14 cellular contexts compared by ENCODE assay signal in genomic region chr2:101255501-101255900, GRCh38. TPM values are rescaled to one million over a fixed set of nuclear protein-coding genes. Genes with fewer than 3 reads are reported as not detected.
A peak's percentile ranks its signal among the peaks of the same experiment; 100 is the strongest.
DNase-seq lines count a peak whose midpoint lies in the region; ATAC-seq and TF ChIP-seq lines count a peak whose summit lies in the region.
"Had no signal": no experiment of that assay in that cellular context is flagged by ENCODE, and none has a peak within 500 bp of the region (broad histone marks: within the 10 kb centered on the region; RNA-seq: fewer than 3 reads in every experiment).

No MANE protein-coding gene starts in this region.

- H3K4me1 Mint-ChIP-seq in MCF 10A (ENCODE audit: insufficient read depth, unreplicated experiment) = peaks cover 27% of the 10 kb centered on the region
- H3K4me1 Mint-ChIP-seq in activated CD8-positive, alpha-beta T cell treated with anti-CD3 and anti-CD28 coated beads, Interleukin-2, amount 10 ng/mL, durations not matched to agents 7 days and 5 days (ENCODE audit: low read depth) = peaks cover 57% of the 10 kb centered on the region
- peaks cover 28% of the 10 kb centered on the region for H3K4me1 Mint-ChIP-seq in stimulated activated effector memory CD8-positive, alpha-beta T cell treated with anti-CD3 and anti-CD28 coated beads, Interleukin-12 subunit alpha, Interleukin-12 subunit beta, amount 100 ng/mL, for 72 hours

- H3K27ac Mint-ChIP-seq in MCF 10A (ENCODE audit: low read depth, unreplicated experiment) = peak overlapping the region; percentile 5
- H3K27ac Mint-ChIP-seq in activated CD8-positive, alpha-beta T cell treated with anti-CD3 and anti-CD28 coated beads, Interleukin-2, amount 10 ng/mL, durations not matched to agents 7 days and 5 days = peak overlapping the region; percentile 44
- H3K27ac Mint-ChIP-seq in stimulated activated effector memory CD8-positive, alpha-beta T cell treated with anti-CD3 and anti-CD28 coated beads, Interleukin-12 subunit alpha, Interleukin-12 subunit beta, amount 100 ng/mL, for 72 hours = peak overlapping the region; percentile 85

- peaks cover 46% of the 10 kb centered on the region for H3K36me3 Mint-ChIP-seq in MCF 10A (ENCODE audit: insufficient read depth, unreplicated experiment)
- peaks cover 48% of the 10 kb centered on the region for H3K36me3 Mint-ChIP-seq in activated CD8-positive, alpha-beta T cell treated with anti-CD3 and anti-CD28 coated beads, Interleukin-2, amount 10 ng/mL, durations not matched to agents 7 days and 5 days (ENCODE audit: low read depth)
- peaks cover 72% of the 10 kb centered on the region for H3K36me3 Mint-ChIP-seq in stimulated activated effector memory CD8-positive, alpha-beta T cell treated with anti-CD3 and anti-CD28 coated beads, Interleukin-12 subunit alpha, Interleukin-12 subunit beta, amount 100 ng/mL, for 72 hours

- no peaks in the 10 kb centered on the region for H3K9me3 Mint-ChIP-seq in MCF 10A (ENCODE audit: unreplicated experiment)
- no peaks in the 10 kb centered on the region for H3K9me3 Mint-ChIP-seq in activated CD8-positive, alpha-beta T cell treated with anti-CD3 and anti-CD28 coated beads, Interleukin-2, amount 10 ng/mL, durations not matched to agents 7 days and 5 days (ENCODE audit: insufficient read depth)
- H3K9me3 Mint-ChIP-seq in stimulated activated effector memory CD8-positive, alpha-beta T cell treated with anti-CD3 and anti-CD28 coated beads, Interleukin-12 subunit alpha, Interleukin-12 subunit beta, amount 100 ng/mL, for 72 hours = no peaks in the 10 kb centered on the region
- H3K9me3 Mint-ChIP-seq: naive B cell had no signal

- POLR2A ChIA-PET in MCF 10A (lab: Yijun Ruan, JAX) = interaction anchor here (1.0 to 1.4 kb wide), 2 partner anchors 7 to 12 kb away, joined by 3 to 6 read pairs; no protein-coding TSS in a partner anchor
- POLR2A ChIA-PET in activated CD8-positive, alpha-beta T cell treated with anti-CD3 and anti-CD28 coated beads, Interleukin-2, amount 10 ng/mL, durations not matched to agents 7 days and 5 days (lab: Charles Lee) = interaction anchor here (1.7 kb wide), 1 partner anchor 53 kb away, joined by 4 read pairs; the partner anchor contains the start of gene RNF149

- peak; percentile 29 for DNase-seq in MCF 10A (ENCODE audit: unreplicated experiment)
- DNase-seq in breast epithelium (ENCODE audit: low spot score in 2 of 2) = no peak
- DNase-seq in activated CD8-positive, alpha-beta T cell treated with anti-CD3 and anti-CD28 coated beads, Interleukin-2, amount 10 ng/mL, durations not matched to agents 7 days and 5 days = no peak
- DNase-seq in fibroblast of mammary gland (ENCODE audit: low read depth) = peak; percentile 36
- no peak for DNase-seq in stimulated activated effector memory CD8-positive, alpha-beta T cell treated with anti-CD3 and anti-CD28 coated beads, Interleukin-12 subunit alpha, Interleukin-12 subunit beta, amount 100 ng/mL, for 72 hours (ENCODE audit: low spot score in 2 of 2)
- no peak for DNase-seq in left ventricle myocardium superior
- DNase-seq in RPMI8226 = no peak
- DNase-seq: activated CD4-positive, alpha-beta T cell treated with anti-CD3 and anti-CD28 coated beads, Interleukin-2, amount 50 U/mL, for 4 hours; anterior cingulate cortex; naive B cell; NCI-H748 treated with DMSO at 0.1 percent for 48 hours; stimulated activated CD4-positive, alpha-beta T cell treated with anti-CD3 and anti-CD28 coated beads, Interleukin-15, amount 100 ng/mL, for 24 hours had no signal

- peak overlapping the region; percentile 13 for H3K4me3 Mint-ChIP-seq in MCF 10A (ENCODE audit: unreplicated experiment)
- H3K4me3 Mint-ChIP-seq in activated CD8-positive, alpha-beta T cell treated with anti-CD3 and anti-CD28 coated beads, Interleukin-2, amount 10 ng/mL, durations not matched to agents 7 days and 5 days = no peak overlapping the region
- no peak overlapping the region for H3K4me3 Mint-ChIP-seq in stimulated activated effector memory CD8-positive, alpha-beta T cell treated with anti-CD3 and anti-CD28 coated beads, Interleukin-12 subunit alpha, Interleukin-12 subunit beta, amount 100 ng/mL, for 72 hours

- TF ChIP-seq CTCF in MCF 10A (IDR thresholded peaks at IDR 0.05; ENCODE audit: unreplicated experiment) (no peak), breast epithelium (IDR thresholded peaks at IDR 0.05) (no peak), fibroblast of mammary gland (conservative IDR thresholded peaks at IDR 0.05; ENCODE audit: control insufficient read depth, insufficient read depth, low read depth, low read length) (no peak)

- CTCF ChIA-PET in MCF 10A (lab: Yijun Ruan, JAX) = interaction anchor here (0.6 to 1.9 kb wide), 5 partner anchors 11 to 648 kb away, joined by 3 to 7 read pairs (median 4); no protein-coding TSS in a partner anchor
- CTCF ChIA-PET in activated CD8-positive, alpha-beta T cell treated with anti-CD3 and anti-CD28 coated beads, Interleukin-2, amount 10 ng/mL, durations not matched to agents 7 days and 5 days (lab: Charles Lee) = interaction anchor here (1.7 to 2.0 kb wide), 2 partner anchors 11 to 87 kb away, joined by 3 to 5 read pairs; no protein-coding TSS in a partner anchor

- no peaks in the 10 kb centered on the region for H3K27me3 Mint-ChIP-seq in MCF 10A (ENCODE audit: insufficient read depth, unreplicated experiment)
- no peaks in the 10 kb centered on the region for H3K27me3 Mint-ChIP-seq in activated CD8-positive, alpha-beta T cell treated with anti-CD3 and anti-CD28 coated beads, Interleukin-2, amount 10 ng/mL, durations not matched to agents 7 days and 5 days (ENCODE audit: low read depth)
- H3K27me3 Mint-ChIP-seq: naive B cell had no signal

- H3K4me3 ChIP-seq in breast epithelium = no peak overlapping the region
- H3K4me3 ChIP-seq in fibroblast of mammary gland (ENCODE audit: control insufficient read depth, low read depth, low read length) = no peak overlapping the region
- H3K4me3 ChIP-seq: BLaER1 had no signal

- BruUV-seq in MCF 10A (replicated peaks; lab: Mats Ljungman, UMichigan) = no TSS peak

- no peak for TF ChIP-seq POLR2A in breast epithelium (IDR thresholded peaks at IDR 0.05)

- intact Hi-C loops in MCF 10A (cut with micrococcal nuclease) = no loop called here
- intact Hi-C loops in breast epithelium (cut with DNase I; ENCODE audit: low total_unique reads) = no loop called here
- intact Hi-C loops in left ventricle myocardium superior (cut with micrococcal nuclease) = no loop called here

- H3K36me3 ChIP-seq in breast epithelium = no peaks in the 10 kb centered on the region

- no peaks in the 10 kb centered on the region for H3K27me3 ChIP-seq in breast epithelium
- H3K27me3 ChIP-seq: BLaER1 had no signal

- H3K9me3 ChIP-seq in breast epithelium = no peaks in the 10 kb centered on the region
- H3K9me3 ChIP-seq: BLaER1 had no signal

- ATAC-seq in activated CD8-positive, alpha-beta T cell treated with anti-CD3 and anti-CD28 coated beads, Interleukin-2, amount 10 ng/mL, durations not matched to agents 7 days and 5 days = no peak
- no peak for ATAC-seq in stimulated activated effector memory CD8-positive, alpha-beta T cell treated with anti-CD3 and anti-CD28 coated beads, Interleukin-12 subunit alpha, Interleukin-12 subunit beta, amount 100 ng/mL, for 72 hours
- no peak for ATAC-seq in left ventricle myocardium superior
- ATAC-seq in GM18873 (IDR thresholded peaks at IDR 0.05; ENCODE audit: low FRiP score, unreplicated experiment) = no peak

- peaks cover 3 to 5% of the 10 kb centered on the region in 2 donors for H3K4me1 ChIP-seq in breast epithelium

- H3K27ac ChIP-seq in breast epithelium = no peak overlapping the region
- H3K27ac ChIP-seq: BLaER1 had no signal

RNA-seq across cellular contexts. Expression of gene CNOT11, which starts 2.8 kb away (rescaled TPM):
- 33.4 and 38.5 TPM in 2 replicates for total RNA-seq in MCF 10A (2022)
- 10 to 100 TPM; 19.2 to 33.1 (median 23.9) TPM for total RNA-seq in breast epithelium
- total RNA-seq in activated CD8-positive, alpha-beta T cell treated with anti-CD3 and anti-CD28 coated beads, Interleukin-2, amount 10 ng/mL, durations not matched to agents 7 days and 5 days = 10 to 100 TPM; 64.4 to 64.7 TPM
- 37.4 TPM for total RNA-seq in left ventricle myocardium superior

RNA-seq across cellular contexts. Expression of gene RNF149, which starts 53.0 kb away (rescaled TPM):
- total RNA-seq in MCF 10A (2022) = 34.7 and 34.8 TPM in 2 replicates
- 100 to 1,000 TPM in 1 of 3 donors, 10 to 100 TPM in 2; 65.6 to 101 (median 75.4) TPM for total RNA-seq in breast epithelium
- total RNA-seq in activated CD8-positive, alpha-beta T cell treated with anti-CD3 and anti-CD28 coated beads, Interleukin-2, amount 10 ng/mL, durations not matched to agents 7 days and 5 days = 10 to 100 TPM; 64.2 to 71.5 TPM
- total RNA-seq in left ventricle myocardium superior = 16.6 TPM

Comparison
In these comparisons a context has a peak if more than half of its experiments do, and no peak if none do; other contexts are left out.
1. DNase-seq: peak in MCF 10A (single experiment) and fibroblast of mammary gland (single experiment); none in breast epithelium (0 of 2), activated CD8-positive, alpha-beta T cell treated with anti-CD3 and anti-CD28 coated beads, Interleukin-2, amount 10 ng/mL, durations not matched to agents 7 days and 5 days (single experiment), stimulated activated effector memory CD8-positive, alpha-beta T cell treated with anti-CD3 and anti-CD28 coated beads, Interleukin-12 subunit alpha, Interleukin-12 subunit beta, amount 100 ng/mL, for 72 hours (0 of 2), left ventricle myocardium superior (single experiment) and RPMI8226 (single experiment).
2. H3K27ac Mint-ChIP-seq: peak in every context shown above with its lines; median percentile 85 in stimulated activated effector memory CD8-positive, alpha-beta T cell treated with anti-CD3 and anti-CD28 coated beads, Interleukin-12 subunit alpha, Interleukin-12 subunit beta, amount 100 ng/mL, for 72 hours; 44 in activated CD8-positive, alpha-beta T cell treated with anti-CD3 and anti-CD28 coated beads, Interleukin-2, amount 10 ng/mL, durations not matched to agents 7 days and 5 days; 5 in MCF 10A.